ENCODE assay signal across 8 cellular contexts in the genomic region with DNA sequence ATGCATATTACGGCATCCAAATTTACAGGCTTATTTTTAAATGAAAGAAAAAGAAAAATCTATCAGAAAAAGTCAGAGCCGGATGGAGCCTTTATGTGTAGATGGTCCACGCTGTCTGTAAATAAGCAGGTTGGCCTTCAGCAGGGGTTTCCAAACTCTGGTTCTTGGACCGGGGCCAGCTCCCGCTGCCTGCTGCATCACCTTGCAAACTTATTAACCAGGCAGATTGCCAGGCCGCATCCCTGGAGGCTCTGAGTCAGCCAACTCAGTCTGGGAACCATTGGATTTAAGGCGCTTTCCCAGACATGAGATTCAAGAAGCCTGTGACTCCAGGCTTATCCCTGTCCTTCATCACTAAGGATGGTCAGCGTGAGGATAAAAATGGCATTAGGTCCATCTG.
A peak's percentile ranks its signal among the peaks of the same experiment; 100 is the strongest.
DNase-seq lines count a peak whose midpoint lies in the region; ATAC-seq and TF ChIP-seq lines count a peak whose summit lies in the region.

No MANE protein-coding gene starts in this region.

- no peak for TF ChIP-seq CTCF in choroid plexus epithelial cell (conservative IDR thresholded peaks at IDR 0.05; ENCODE audit: low read depth, low read length)

- H3K4me1 Mint-ChIP-seq in activated naive CD4-positive, alpha-beta T cell treated with anti-CD3 and anti-CD28 coated beads, Interleukin-2, amount 10 ng/mL, durations not matched to agents 7 days and 5 days: no peaks in the 10 kb centered on the region
- no peaks in the 10 kb centered on the region for H3K4me1 Mint-ChIP-seq in activated naive CD4-positive, alpha-beta T cell treated with anti-CD3 and anti-CD28 coated beads for 36 hours (ENCODE audit: low read depth)

- no peaks in the 10 kb centered on the region for H3K9me3 Mint-ChIP-seq in activated naive CD4-positive, alpha-beta T cell treated with anti-CD3 and anti-CD28 coated beads, Interleukin-2, amount 10 ng/mL, durations not matched to agents 7 days and 5 days
- no peaks in the 10 kb centered on the region for H3K9me3 Mint-ChIP-seq in activated naive CD4-positive, alpha-beta T cell treated with anti-CD3 and anti-CD28 coated beads for 36 hours

- no peak overlapping the region for H3K27ac Mint-ChIP-seq in activated naive CD4-positive, alpha-beta T cell treated with anti-CD3 and anti-CD28 coated beads, Interleukin-2, amount 10 ng/mL, durations not matched to agents 7 days and 5 days
- H3K27ac Mint-ChIP-seq in activated naive CD4-positive, alpha-beta T cell treated with anti-CD3 and anti-CD28 coated beads for 36 hours: no peak overlapping the region

- ATAC-seq in HG02885 (IDR thresholded peaks at IDR 0.05; ENCODE audit: poor library complexity, unreplicated experiment): no peak

- intact Hi-C loops in activated naive CD4-positive, alpha-beta T cell treated with anti-CD3 and anti-CD28 coated beads for 36 hours (cut with micrococcal nuclease): no loop called here

- CTCF ChIA-PET in activated naive CD4-positive, alpha-beta T cell treated with anti-CD3 and anti-CD28 coated beads, Interleukin-2, amount 10 ng/mL, durations not matched to agents 7 days and 5 days (lab: Charles Lee): no interaction called here
- CTCF ChIA-PET in activated naive CD4-positive, alpha-beta T cell treated with anti-CD3 and anti-CD28 coated beads for 36 hours (lab: Charles Lee): no interaction called here

- DNase-seq in H4 (ENCODE audit: low spot score) (peak; percentile 96), NCI-H345 treated with DMSO at 0.1 percent for 48 hours (lab: John Stamatoyannopoulos, UW; ENCODE audit: unreplicated experiment) (peak; percentile 94), choroid plexus epithelial cell (ENCODE audit: low read depth) (peak; percentile 93), pons (ENCODE audit: low spot score) (peak; percentile 25), GF-D8 (lab: John Stamatoyannopoulos, UW) (no peak)
- DNase-seq in activated naive CD4-positive, alpha-beta T cell treated with anti-CD3 and anti-CD28 coated beads, Interleukin-2, amount 10 ng/mL, durations not matched to agents 7 days and 5 days: no peak
- DNase-seq in activated naive CD4-positive, alpha-beta T cell treated with anti-CD3 and anti-CD28 coated beads for 36 hours: no peak

- no peak overlapping the region for H3K4me3 ChIP-seq in choroid plexus epithelial cell (ENCODE audit: low read depth, low read length)

- H3K4me3 Mint-ChIP-seq in activated naive CD4-positive, alpha-beta T cell treated with anti-CD3 and anti-CD28 coated beads, Interleukin-2, amount 10 ng/mL, durations not matched to agents 7 days and 5 days: no peak overlapping the region
- H3K4me3 Mint-ChIP-seq in activated naive CD4-positive, alpha-beta T cell treated with anti-CD3 and anti-CD28 coated beads for 36 hours: no peak overlapping the region

- H3K36me3 Mint-ChIP-seq in activated naive CD4-positive, alpha-beta T cell treated with anti-CD3 and anti-CD28 coated beads, Interleukin-2, amount 10 ng/mL, durations not matched to agents 7 days and 5 days: no peaks in the 10 kb centered on the region
- H3K36me3 Mint-ChIP-seq in activated naive CD4-positive, alpha-beta T cell treated with anti-CD3 and anti-CD28 coated beads for 36 hours (ENCODE audit: low read depth): no peaks in the 10 kb centered on the region

- H3K27me3 Mint-ChIP-seq in activated naive CD4-positive, alpha-beta T cell treated with anti-CD3 and anti-CD28 coated beads, Interleukin-2, amount 10 ng/mL, durations not matched to agents 7 days and 5 days: peaks cover 13% of the 10 kb centered on the region
- H3K27me3 Mint-ChIP-seq in activated naive CD4-positive, alpha-beta T cell treated with anti-CD3 and anti-CD28 coated beads for 36 hours (ENCODE audit: low read depth): peaks cover 2% of the 10 kb centered on the region

Comparison
In these comparisons a context has a peak if more than half of its experiments do, and no peak if none do; other contexts are left out.
1. DNase-seq: peak in H4 (single experiment), NCI-H345 treated with DMSO at 0.1 percent for 48 hours (single experiment), choroid plexus epithelial cell (single experiment) and pons (single experiment); none in activated naive CD4-positive, alpha-beta T cell treated with anti-CD3 and anti-CD28 coated beads, Interleukin-2, amount 10 ng/mL, durations not matched to agents 7 days and 5 days (single experiment), activated naive CD4-positive, alpha-beta T cell treated with anti-CD3 and anti-CD28 coated beads for 36 hours (single experiment) and GF-D8 (single experiment).